Comparison of ENCODE assay signal across 3 cellular contexts in the genomic region with DNA sequence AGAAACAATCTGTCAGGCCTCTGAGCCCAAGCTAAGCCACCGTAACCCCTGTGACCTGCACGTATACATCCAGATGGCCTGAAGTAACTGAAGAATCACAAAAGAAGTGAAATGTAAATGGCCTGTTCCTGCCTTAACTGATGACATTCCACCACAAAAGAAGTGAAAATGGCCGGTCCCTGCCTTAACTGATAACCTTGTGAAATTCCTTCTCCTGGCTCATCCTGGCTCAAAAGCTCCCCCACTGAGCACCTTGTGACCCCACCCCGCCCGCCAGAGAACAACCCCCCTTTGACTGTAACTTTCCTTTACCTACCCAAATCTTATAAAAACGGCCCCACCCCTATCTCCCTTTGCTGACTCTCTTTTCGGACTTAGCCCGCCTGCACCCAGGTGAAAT. TPM values are rescaled to one million over a fixed set of nuclear protein-coding genes. Genes with fewer than 3 reads are reported as not detected.
"Had no signal": no experiment of that assay in that cellular context is flagged by ENCODE, and none has a peak within 500 bp of the region (broad histone marks: within the 10 kb centered on the region; RNA-seq: fewer than 3 reads in every experiment).

No MANE protein-coding gene starts in this region.

RNA-seq across cellular contexts. Expression of a gene that starts 14.8 kb away (rescaled TPM):
- total RNA-seq: HepG2, NCI-H460, SK-MEL-5 had no signal
- polyA plus RNA-seq: HepG2 had no signal
